In genomic region chr19:14328406-14328805, GRCh38 we compare ENCODE assay signal across 7 cellular contexts.
"Had no signal": no experiment of that assay in that cellular context is flagged by ENCODE, and none has a peak within 500 bp of the region (broad histone marks: within the 10 kb centered on the region; RNA-seq: fewer than 3 reads in every experiment).

No MANE protein-coding gene starts in this region.

- H3K9me3 Mint-ChIP-seq: IgD-negative memory B cell had no signal

- H3K4me2 ChIP-seq: KMS-11 had no signal

- DNase-seq: IMR-90, KBM-7, KG1 had no signal

- H3K9ac ChIP-seq: KMS-11 had no signal

- H3K4me3 Mint-ChIP-seq: IgD-negative memory B cell had no signal

- H3K36me3 Mint-ChIP-seq: IgD-negative memory B cell had no signal

- H3K27ac ChIP-seq: HL-60, KMS-11 had no signal

- FAIRE-seq: HTR-8/SVneo had no signal
